ENCODE assay signal across 10 cellular contexts in genomic region chr16:17019366-17019765, GRCh38.
"Had no signal": no experiment of that assay in that cellular context is flagged by ENCODE, and none has a peak within 500 bp of the region (broad histone marks: within the 10 kb centered on the region; RNA-seq: fewer than 3 reads in every experiment).

No MANE protein-coding gene starts in this region.

- H3K9ac ChIP-seq: GM23248 had no signal

- H3K27ac Mint-ChIP-seq: HFFc6, IgD-negative memory B cell had no signal

- H3K27me3 Mint-ChIP-seq: IgD-negative memory B cell had no signal

- H2AFZ ChIP-seq: GM23248 had no signal

- FAIRE-seq: HepG2 had no signal

- DNase-seq: GOT3, H7, HFFc6, KG1 had no signal

- ATAC-seq: HCT116, HepG2 had no signal

- H3K36me3 ChIP-seq: HAP-1 had no signal

- H3K27ac ChIP-seq: GM23248, HL-60 had no signal

- H3K4me1 ChIP-seq: HAP-1 had no signal

- H3K9me3 ChIP-seq: HAP-1 had no signal

- H3K4me3 ChIP-seq: GM23248, HAP-1 had no signal

- H3K9me3 Mint-ChIP-seq: HFFc6 had no signal

- H3K4me3 Mint-ChIP-seq: HFFc6, IgD-negative memory B cell had no signal
